In genomic region chr14:101299781-101300180, GRCh38 we compare ENCODE assay signal across 6 cellular contexts.
A peak's percentile ranks its signal among the peaks of the same experiment; 100 is the strongest.
DNase-seq lines count a peak whose midpoint lies in the region; TF ChIP-seq lines count a peak whose summit lies in the region.
"Not testable (repeated sequence)": the region's sequence is repeated elsewhere in the genome, so short reads cannot be mapped to it uniquely, and the experiment has no call there.

No MANE protein-coding gene starts in this region.

- not testable (repeated sequence) for H2BK12ac ChIP-seq in trophoblast cell (ENCODE audit: low read length)

- not testable (repeated sequence) for H3K79me1 ChIP-seq in trophoblast cell (ENCODE audit: low read length)

- CTCF ChIA-PET in Caco-2 (lab: Charles Lee), result not testable (repeated sequence)

- H3K4me3 Mint-ChIP-seq in Caco-2 (ENCODE audit: unreplicated experiment); type B pancreatic cell: not testable (repeated sequence)
- peak overlapping the region; percentile 9 for H3K4me3 Mint-ChIP-seq in endodermal cell

- not testable (repeated sequence) for H3K36me3 Mint-ChIP-seq in Caco-2 (ENCODE audit: insufficient read depth, unreplicated experiment); type B pancreatic cell
- peaks cover 36% of the 10 kb centered on the region for H3K36me3 Mint-ChIP-seq in endodermal cell (ENCODE audit: low read depth)

- H3K36me3 ChIP-seq in Caco-2 (ENCODE audit: control insufficient read depth, insufficient read depth, low read length); HUES48 (ENCODE audit: control insufficient read depth, insufficient read depth, low read length); trophoblast cell (ENCODE audit: control insufficient read depth in 1 of 2, insufficient read depth in 2 of 2, low read length in 2 of 2): not testable (repeated sequence)
- peaks cover 39% of the 10 kb centered on the region for H3K36me3 ChIP-seq in endodermal cell (ENCODE audit: control insufficient read depth, insufficient read depth, low read length)

- not testable (repeated sequence) for BruUV-seq in Caco-2 (replicated peaks; lab: Mats Ljungman, UMichigan)

- H2BK5ac ChIP-seq in trophoblast cell (ENCODE audit: low read depth, low read length, poor library complexity), result not testable (repeated sequence)

- H3K9me3 ChIP-seq in Caco-2, result peaks cover 44% of the 10 kb centered on the region
- peaks cover 26% of the 10 kb centered on the region for H3K9me3 ChIP-seq in HUES48 (ENCODE audit: control insufficient read depth, insufficient read depth, low read length)
- peaks cover 42% of the 10 kb centered on the region for H3K9me3 ChIP-seq in endodermal cell (ENCODE audit: control insufficient read depth, low read length)
- H3K9me3 ChIP-seq in trophoblast cell (ENCODE audit: insufficient read depth, low read depth, low read length), result not testable (repeated sequence)

- H3K27ac ChIP-seq in HUES48 (ENCODE audit: low read depth, low read length), result peak overlapping the region; percentile 84
- peak overlapping the region; percentile 52 for H3K27ac ChIP-seq in endodermal cell (ENCODE audit: low read depth, low read length)
- peak overlapping the region; percentile 3 for H3K27ac ChIP-seq in trophoblast cell (ENCODE audit: low read depth, low read length)

- H3K4me1 ChIP-seq in Caco-2, result peaks cover 27% of the 10 kb centered on the region
- peaks cover 27% of the 10 kb centered on the region for H3K4me1 ChIP-seq in HUES48 (ENCODE audit: control insufficient read depth, insufficient read depth, low read length)
- not testable (repeated sequence) for H3K4me1 ChIP-seq in endodermal cell (ENCODE audit: control insufficient read depth, insufficient read depth, low read length); trophoblast cell (ENCODE audit: control insufficient read depth in 1 of 2, insufficient read depth in 2 of 2, low read length in 2 of 2)

- H3K4me1 Mint-ChIP-seq in Caco-2 (ENCODE audit: low read depth, unreplicated experiment) (peaks cover 19% of the 10 kb centered on the region), endodermal cell (peaks cover 28% of the 10 kb centered on the region)
- H3K4me1 Mint-ChIP-seq in type B pancreatic cell (ENCODE audit: unreplicated experiment), result not testable (repeated sequence)

- POLR2A ChIA-PET in Caco-2 (lab: Charles Lee), result not testable (repeated sequence)

- DNase-seq in Caco-2 (peak; percentile 71 to 79), islet precursor cell (peak; percentile 81), trophoblast cell (peak; percentile 46 to 74)
- DNase-seq in endodermal cell; type B pancreatic cell (ENCODE audit: extremely low spot score, unreplicated experiment): not testable (repeated sequence)

- not testable (repeated sequence) for H2AK5ac ChIP-seq in trophoblast cell (ENCODE audit: low read length)

- H3K4me3 ChIP-seq in Caco-2 (ENCODE audit: low read depth, low read length); HUES48 (ENCODE audit: low read depth, low read length); trophoblast cell (ENCODE audit: low read depth, low read length): not testable (repeated sequence)
- H3K4me3 ChIP-seq in endodermal cell (ENCODE audit: low read length), result peak overlapping the region; percentile 72

- H3K23ac ChIP-seq in trophoblast cell (ENCODE audit: low read length), result not testable (repeated sequence)

- not testable (repeated sequence) for H2AFZ ChIP-seq in trophoblast cell (ENCODE audit: insufficient read depth, low read length, poor library complexity)

- H3K4ac ChIP-seq in trophoblast cell (ENCODE audit: low read depth, low read length), result not testable (repeated sequence)

- not testable (repeated sequence) for H4K8ac ChIP-seq in trophoblast cell (ENCODE audit: low read depth, low read length)

- not testable (repeated sequence) for H4K91ac ChIP-seq in trophoblast cell (ENCODE audit: low read depth, low read length)

- H3K14ac ChIP-seq in trophoblast cell (ENCODE audit: low read length), result not testable (repeated sequence)

- H3K4me2 ChIP-seq in trophoblast cell (ENCODE audit: low read length), result not testable (repeated sequence)

- H3K9me3 Mint-ChIP-seq in Caco-2 (ENCODE audit: unreplicated experiment) (peaks cover 64% of the 10 kb centered on the region), endodermal cell (peaks cover 46% of the 10 kb centered on the region), type B pancreatic cell (peaks cover 10% of the 10 kb centered on the region)

- not testable (repeated sequence) for H2BK120ac ChIP-seq in trophoblast cell (ENCODE audit: insufficient read depth, low read length, poor library complexity)

- not testable (repeated sequence) for H3K18ac ChIP-seq in trophoblast cell (ENCODE audit: low read length)

- intact Hi-C loops in Caco-2 (cut with micrococcal nuclease; ENCODE audit: unreplicated experiment), result not testable (repeated sequence)

- 21 to 36% methylated on average over 2 to 4 of the region's 4 CpGs for WGBS in endodermal cell (ENCODE audit: insufficient coverage in 1 of 2, insufficient read length in 1 of 2), 2 experiments
- no CpG with 5 or more reads among the region's 4 CpGs for WGBS in trophoblast cell (ENCODE audit: extremely low coverage, insufficient coverage, insufficient read length)

- H3K79me2 ChIP-seq in trophoblast cell (ENCODE audit: control insufficient read depth, insufficient read depth, low read length, poor library complexity), result not testable (repeated sequence)

- H3K27me3 ChIP-seq in Caco-2 (replicated peaks; ENCODE audit: control insufficient read depth, insufficient read depth, low read length); HUES48 (ENCODE audit: control insufficient read depth, insufficient read depth, low read length); endodermal cell (ENCODE audit: control insufficient read depth, insufficient read depth, low read length, poor library complexity, severe bottlenecking); trophoblast cell (ENCODE audit: insufficient read depth, low read length): not testable (repeated sequence)

- not testable (repeated sequence) for H3K9ac ChIP-seq in HUES48 (ENCODE audit: low read depth, low read length); trophoblast cell (ENCODE audit: low read length)
- H3K9ac ChIP-seq in endodermal cell (ENCODE audit: extremely low read depth, low read length, poor library complexity, severe bottlenecking), result peak overlapping the region; percentile 76

- not testable (repeated sequence) for H4K12ac ChIP-seq in trophoblast cell (ENCODE audit: low read depth, low read length)

- H3K27me3 Mint-ChIP-seq in Caco-2 (ENCODE audit: insufficient read depth, unreplicated experiment); endodermal cell (ENCODE audit: insufficient read depth); type B pancreatic cell: not testable (repeated sequence)

- not testable (repeated sequence) for TF ChIP-seq CTCF in Caco-2 (IDR thresholded peaks at IDR 0.05; ENCODE audit: insufficient read depth in 1 of 2, low read depth in 1 of 2, low read length in 1 of 2, severe bottlenecking in 1 of 2, unreplicated experiment in 1 of 2); endodermal cell (conservative IDR thresholded peaks at IDR 0.05); type B pancreatic cell (conservative IDR thresholded peaks at IDR 0.05)

- H3K27ac Mint-ChIP-seq in Caco-2 (ENCODE audit: unreplicated experiment) (peak overlapping the region; percentile 81), endodermal cell (peak overlapping the region; percentile 97), type B pancreatic cell (peak overlapping the region; percentile 21)

Comparison
In these comparisons a context has a peak if more than half of its experiments do, and no peak if none do; other contexts are left out.
1. H3K27ac Mint-ChIP-seq: peak in every context shown above with its lines; median percentile 97 in endodermal cell; 81 in Caco-2; 21 in type B pancreatic cell.
2. H3K27ac ChIP-seq: peak in every context shown above with its lines; median percentile 84 in HUES48; 52 in endodermal cell; 3 in trophoblast cell.